Comparison of ENCODE assay signal across 9 cellular contexts in the genomic region with DNA sequence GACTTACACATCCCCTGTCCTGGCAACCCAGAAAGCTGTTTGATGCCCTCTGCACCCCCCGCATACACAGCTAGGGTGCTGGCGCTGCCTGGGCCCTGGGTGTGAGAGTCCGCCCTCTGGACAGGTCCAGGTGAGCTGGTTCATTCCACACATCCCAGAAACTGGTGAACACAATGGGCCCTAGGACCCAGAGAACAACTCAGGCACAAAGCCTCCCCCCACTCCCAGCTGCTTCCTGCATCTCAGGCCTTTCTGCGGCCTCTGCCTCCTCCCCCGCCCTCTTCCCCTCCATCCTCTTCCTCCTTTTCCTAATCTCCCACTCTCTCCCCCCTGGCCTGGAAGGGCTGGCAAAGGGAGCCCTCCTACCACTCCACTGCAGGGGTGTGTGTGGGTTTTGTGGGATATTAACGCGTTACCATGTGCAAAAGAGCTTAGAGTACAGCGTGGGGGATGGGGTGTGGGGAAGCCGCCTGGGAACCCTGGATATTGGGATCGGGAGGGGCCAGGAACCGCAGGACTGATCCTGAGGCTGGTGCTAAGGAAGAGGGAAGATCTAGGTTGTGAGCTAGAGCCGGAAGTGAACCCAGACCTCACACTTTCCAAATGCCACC. TPM values are rescaled to one million over a fixed set of nuclear protein-coding genes. Genes with fewer than 3 reads are reported as not detected.
DNase-seq lines count a peak whose midpoint lies in the region; ATAC-seq and TF ChIP-seq lines count a peak whose summit lies in the region.
"Had no signal": no experiment of that assay in that cellular context is flagged by ENCODE, and none has a peak within 500 bp of the region (broad histone marks: within the 10 kb centered on the region; RNA-seq: fewer than 3 reads in every experiment).

No MANE protein-coding gene starts in this region.

- POLR2A ChIA-PET in CD4-positive, alpha-beta memory T cell (lab: Charles Lee; ENCODE audit: partially characterized antibody): interaction anchor here (0.9 to 9.0 kb wide), 15 partner anchors 9 to 960 kb away, joined by 3 to 102 read pairs (median 4); a partner anchor contains a TSS

- TF ChIP-seq CTCF in kidney epithelial cell (IDR thresholded peaks at IDR 0.05; ENCODE audit: insufficient read depth, low read length, poor library complexity, severe bottlenecking): no peak
- no peak for TF ChIP-seq CTCF in smooth muscle cell (IDR thresholded peaks at IDR 0.05; ENCODE audit: borderline replicate concordance, insufficient read depth, poor library complexity, severe bottlenecking)

- H3K9ac ChIP-seq in GM23248: peak overlapping the region; percentile 78
- no peak overlapping the region for H3K9ac ChIP-seq in smooth muscle cell (ENCODE audit: low read depth)

- peaks cover 36% of the 10 kb centered on the region for H3K79me2 ChIP-seq in GM23248 (ENCODE audit: insufficient read depth)
- peaks cover 38% of the 10 kb centered on the region for H3K79me2 ChIP-seq in smooth muscle cell (ENCODE audit: low read depth)

- H3K36me3 ChIP-seq in CD4-positive, alpha-beta memory T cell (ENCODE audit: insufficient read depth, low read length): no peaks in the 10 kb centered on the region
- H3K36me3 ChIP-seq in GM23248 (ENCODE audit: low read depth) (no peaks in the 10 kb centered on the region), kidney epithelial cell (ENCODE audit: control insufficient read depth, insufficient read depth, low read length) (no peaks in the 10 kb centered on the region), smooth muscle cell (ENCODE audit: low read depth) (no peaks in the 10 kb centered on the region)

- H3K4me1 ChIP-seq in CD4-positive, alpha-beta memory T cell (ENCODE audit: insufficient read depth, low read length): peaks cover 42% of the 10 kb centered on the region
- H3K4me1 ChIP-seq in GM23248 (ENCODE audit: insufficient read depth) (peaks cover 36% of the 10 kb centered on the region), smooth muscle cell (ENCODE audit: low read depth) (peaks cover 28% of the 10 kb centered on the region)

- H3K36me3 Mint-ChIP-seq in CD4-positive, alpha-beta memory T cell: peaks cover 0 to 20% of the 10 kb centered on the region in 2 donors

- H3K27ac Mint-ChIP-seq in CD4-positive, alpha-beta memory T cell: peak overlapping the region; percentile 53 to 98 (median 90)

- H3K9me3 ChIP-seq in CD4-positive, alpha-beta memory T cell (ENCODE audit: control insufficient read depth in 1 of 2, low read length in 2 of 2): no peaks in the 10 kb centered on the region
- H3K9me3 ChIP-seq in GM23248 (ENCODE audit: low read depth): no peaks in the 10 kb centered on the region
- no peaks in the 10 kb centered on the region for H3K9me3 ChIP-seq in smooth muscle cell (replicated peaks; ENCODE audit: low read depth)

- peaks cover 30% of the 10 kb centered on the region for H3F3A ChIP-seq in GM23248 (ENCODE audit: insufficient read depth)
- H3F3A ChIP-seq in smooth muscle cell (ENCODE audit: low read depth): peaks cover 12% of the 10 kb centered on the region

- H4K20me1 ChIP-seq in GM23248 (ENCODE audit: insufficient read depth) (no peaks in the 10 kb centered on the region), smooth muscle cell (ENCODE audit: low read depth) (peaks cover 29% of the 10 kb centered on the region)

- no peak for ATAC-seq in HG03045 (IDR thresholded peaks at IDR 0.05; ENCODE audit: unreplicated experiment)

- peak overlapping the region; percentile 74 to 76 for H3K4me3 ChIP-seq in CD4-positive, alpha-beta memory T cell (ENCODE audit: low read length in 2 of 2)
- H3K4me3 ChIP-seq in GM23248 (peak overlapping the region; percentile 83), kidney epithelial cell (ENCODE audit: low read depth, low read length) (peak overlapping the region; percentile 47), smooth muscle cell (peak overlapping the region; percentile 99)

- H3K9me3 Mint-ChIP-seq in CD4-positive, alpha-beta memory T cell: peaks cover 0 to 1% (median 0%) of the 10 kb centered on the region in 8 donors

- H2AFZ ChIP-seq in GM23248 (peak overlapping the region; percentile 83), smooth muscle cell (ENCODE audit: low read depth) (peak overlapping the region; percentile 35)

- in situ Hi-C loops in GM23248 (cut with MboI): no loop called here

- H3K27ac ChIP-seq in CD4-positive, alpha-beta memory T cell (ENCODE audit: low read depth, low read length): peak overlapping the region; percentile 79
- H3K27ac ChIP-seq in GM23248 (peak overlapping the region; percentile 66), cingulate gyrus (ENCODE audit: low read depth, low read length) (peak overlapping the region; percentile 86), smooth muscle cell (ENCODE audit: low read depth) (peak overlapping the region; percentile 45)

- 2 to 4% methylated on average over 12 of the region's 12 CpGs for WGBS in GM23248 (ENCODE audit: low coverage in 1 of 2, low lambda C conversion rate in 2 of 2, missing lambda C conversion rate in 2 of 2), 2 experiments
- WGBS in smooth muscle cell (ENCODE audit: low lambda C conversion rate): 2% methylated on average over 12 of the region's 12 CpGs

- peaks cover 13 to 46% (median 30%) of the 10 kb centered on the region in 4 donors for H3K4me1 Mint-ChIP-seq in CD4-positive, alpha-beta memory T cell

- peak in 4 of 5 donors; percentile 53 to 66 (median 60) for DNase-seq in CD4-positive, alpha-beta memory T cell
- DNase-seq in GM23248 (peak; percentile 92), NCI-H1930 (lab: John Stamatoyannopoulos, UW) (peak; percentile 74 to 78), T-helper 22 cell (ENCODE audit: low read depth) (peak; percentile 29), kidney epithelial cell (ENCODE audit: low read depth) (peak; percentile 71), smooth muscle cell (lab: John Stamatoyannopoulos, UW; ENCODE audit: unreplicated experiment) (peak; percentile 62)

- peak overlapping the region; percentile 85 to 94 (median 89) for H3K4me3 Mint-ChIP-seq in CD4-positive, alpha-beta memory T cell

- H3K27me3 ChIP-seq in CD4-positive, alpha-beta memory T cell (ENCODE audit: insufficient read depth, low read length): no peaks in the 10 kb centered on the region
- no peaks in the 10 kb centered on the region for H3K27me3 ChIP-seq in GM23248 (replicated peaks; ENCODE audit: insufficient read depth)
- no peaks in the 10 kb centered on the region for H3K27me3 ChIP-seq in kidney epithelial cell (ENCODE audit: control insufficient read depth, insufficient read depth, low read length)
- H3K27me3 ChIP-seq in smooth muscle cell (ENCODE audit: low read depth): no peaks in the 10 kb centered on the region

- H3K27me3 Mint-ChIP-seq in CD4-positive, alpha-beta memory T cell: no peaks in the 10 kb centered on the region

- no peaks in the 10 kb centered on the region for H3K9me2 ChIP-seq in GM23248 (ENCODE audit: insufficient read depth)

- CTCF ChIA-PET in CD4-positive, alpha-beta memory T cell (lab: Charles Lee; ENCODE audit: partially characterized antibody): interaction anchor here (0.9 to 6.4 kb wide), 11 partner anchors 9 to 60 kb away, joined by 3 to 72 read pairs (median 6); a partner anchor contains a TSS

- H3K4me2 ChIP-seq in GM23248 (ENCODE audit: unreplicated experiment) (peak overlapping the region; percentile 97), smooth muscle cell (peak overlapping the region; percentile 98)

- intact Hi-C loops in CD4-positive, alpha-beta memory T cell (cut with micrococcal nuclease): loop anchor here (1.0 kb wide), 2 partner anchors 9 to 57 kb away; a partner anchor contains a TSS

RNA-seq across cellular contexts. Expression of a gene that starts 1.6 kb away (rescaled TPM):
- total RNA-seq in CD4-positive, alpha-beta memory T cell: 10 to 100 TPM; 97.5 to 99.7 TPM
- 1 to 10 TPM in 1 of 2 donors, under 1 TPM in 1; 0.48 to 2.2 TPM for polyA plus RNA-seq in CD4-positive, alpha-beta memory T cell
- 62.0 and 69.4 TPM in 2 replicates for total RNA-seq in GM23248 (2014; rRNA removed; shearing (Covaris generic))
- polyA plus RNA-seq in GM23248 (2016; fragmentation: Nextera tagmentation; extraction: Ambion mirVana) (2.3 and 3.2 TPM in 2 replicates), smooth muscle cell (6.7 and 10.2 TPM in 2 replicates)
- total RNA-seq in kidney epithelial cell (35.2 and 38.2 TPM in 2 replicates), smooth muscle cell (20.8 and 21.8 TPM in 2 replicates)

RNA-seq across cellular contexts. Expression of a gene that starts 13.8 kb away (rescaled TPM):
- total RNA-seq in CD4-positive, alpha-beta memory T cell: not detected
- polyA plus RNA-seq in CD4-positive, alpha-beta memory T cell: not detected
- 1.6 TPM in 1 of 2 replicates, not detected in the other for total RNA-seq in GM23248 (2014; rRNA removed; shearing (Covaris generic))
- 1.4 and 1.8 TPM in 2 replicates for polyA plus RNA-seq in GM23248 (2016; fragmentation: Nextera tagmentation; extraction: Ambion mirVana)
- not detected in 2 replicates for total RNA-seq in kidney epithelial cell
- total RNA-seq in smooth muscle cell: 0.99 TPM in 1 of 2 replicates, not detected in the other
- polyA plus RNA-seq in smooth muscle cell: 1.4 and 2.1 TPM in 2 replicates
- total RNA-seq: activated CD8-positive, alpha-beta memory T cell treated with anti-CD3 and anti-CD28 coated beads for 36 hours had no signal

RNA-seq across cellular contexts. Expression of a gene that starts 22.1 kb away (rescaled TPM):
- total RNA-seq in CD4-positive, alpha-beta memory T cell: 1 to 10 TPM; 1.2 to 1.3 TPM
- polyA plus RNA-seq in CD4-positive, alpha-beta memory T cell: under 1 TPM; 0.16 to 0.19 TPM
- 3.0 and 4.4 TPM in 2 replicates for total RNA-seq in GM23248 (2014; rRNA removed; shearing (Covaris generic))
- polyA plus RNA-seq in GM23248 (2016; fragmentation: Nextera tagmentation; extraction: Ambion mirVana) (1.3 TPM in 2 replicates), smooth muscle cell (13.7 and 21.1 TPM in 2 replicates)
- total RNA-seq in kidney epithelial cell (13.3 and 14.7 TPM in 2 replicates), smooth muscle cell (6.3 and 39.1 TPM in 2 replicates)

RNA-seq across cellular contexts. Expression of a gene that starts 49.4 kb away (rescaled TPM):
- total RNA-seq in CD4-positive, alpha-beta memory T cell: 1 to 10 TPM; 1.0 to 1.6 TPM
- not detected for polyA plus RNA-seq in CD4-positive, alpha-beta memory T cell
- 6,472 and 7,860 TPM in 2 replicates for total RNA-seq in GM23248 (2014; rRNA removed; shearing (Covaris generic))
- 15,283 and 15,653 TPM in 2 replicates for polyA plus RNA-seq in GM23248 (2016; fragmentation: Nextera tagmentation; extraction: Ambion mirVana)
- 139 and 176 TPM in 2 replicates for total RNA-seq in kidney epithelial cell
- 3,848 and 4,141 TPM in 2 replicates for total RNA-seq in smooth muscle cell
- polyA plus RNA-seq in smooth muscle cell: 18,306 and 25,649 TPM in 2 replicates

RNA-seq across cellular contexts. Expression of a gene that starts 56.9 kb away (rescaled TPM):
- 10 to 100 TPM; 39.1 to 40.6 TPM for total RNA-seq in CD4-positive, alpha-beta memory T cell
- 10 to 100 TPM; 34.5 to 36.5 TPM for polyA plus RNA-seq in CD4-positive, alpha-beta memory T cell
- total RNA-seq in GM23248 (2014; rRNA removed; shearing (Covaris generic)): 25.9 and 30.2 TPM in 2 replicates
- polyA plus RNA-seq in GM23248 (2016; fragmentation: Nextera tagmentation; extraction: Ambion mirVana) (48.1 and 56.0 TPM in 2 replicates), smooth muscle cell (34.3 and 36.5 TPM in 2 replicates)
- total RNA-seq in kidney epithelial cell (12.7 and 14.5 TPM in 2 replicates), smooth muscle cell (21.7 and 28.2 TPM in 2 replicates)

Comparison
In these comparisons a context has a peak if more than half of its experiments do, and no peak if none do; other contexts are left out.
1. DNase-seq: peak in every context shown above with its lines; median percentile 92 in GM23248; 76 in NCI-H1930; 71 in kidney epithelial cell; 62 in smooth muscle cell; 60 in CD4-positive, alpha-beta memory T cell; 29 in T-helper 22 cell.
2. H3K4me3 ChIP-seq: peak in every context shown above with its lines; median percentile 99 in smooth muscle cell; 83 in GM23248; 75 in CD4-positive, alpha-beta memory T cell; 47 in kidney epithelial cell.